Comparison of ENCODE assay signal across 10 cellular contexts in the genomic region with DNA sequence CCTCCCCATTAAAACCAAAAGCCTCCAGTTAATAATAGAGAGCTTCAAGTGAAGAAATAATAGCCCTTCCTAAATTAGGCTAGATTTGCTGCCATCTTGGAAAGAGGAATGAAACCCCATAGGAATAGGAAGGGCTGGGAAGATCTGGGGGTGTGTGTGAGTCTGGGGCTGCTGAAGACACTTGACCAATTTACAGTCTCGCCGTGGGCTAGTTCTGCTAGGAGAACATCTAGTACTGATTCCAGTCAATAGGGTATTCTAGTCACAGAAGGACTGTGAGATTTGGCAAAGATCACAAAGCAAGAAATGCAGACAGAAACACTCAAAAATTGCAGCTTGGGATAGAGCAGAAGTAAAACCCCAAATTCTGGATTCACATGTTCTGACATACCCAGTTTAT. TPM values are rescaled to one million over a fixed set of nuclear protein-coding genes. Genes with fewer than 3 reads are reported as not detected.
A peak's percentile ranks its signal among the peaks of the same experiment; 100 is the strongest.
DNase-seq lines count a peak whose midpoint lies in the region; ATAC-seq and TF ChIP-seq lines count a peak whose summit lies in the region.
"Had no signal": no experiment of that assay in that cellular context is flagged by ENCODE, and none has a peak within 500 bp of the region (broad histone marks: within the 10 kb centered on the region; RNA-seq: fewer than 3 reads in every experiment).

No MANE protein-coding gene starts in this region.

- no peaks in the 10 kb centered on the region for H3K9me3 ChIP-seq in testis
- H3K9me3 ChIP-seq: lower lobe of right lung had no signal

- no peaks in the 10 kb centered on the region for H3K36me3 ChIP-seq in testis (ENCODE audit: low read depth, missing control alignments)
- H3K36me3 ChIP-seq: lower lobe of right lung had no signal

- H3K27me3 ChIP-seq in dorsolateral prefrontal cortex = peaks cover 0 to 8% (median 0%) of the 10 kb centered on the region in 45 donors
- no peaks in the 10 kb centered on the region for H3K27me3 ChIP-seq in testis

- peak overlapping the region in 42 of 59 donors; percentile 1 to 68 (median 50) for H3K4me3 ChIP-seq in dorsolateral prefrontal cortex
- no peak overlapping the region for H3K4me3 ChIP-seq in testis
- H3K4me3 ChIP-seq: lower lobe of right lung had no signal

- TF ChIP-seq CTCF in dorsolateral prefrontal cortex (IDR thresholded peaks at IDR 0.05 in 54 of 56, conservative IDR thresholded peaks at IDR 0.05 in 2 of 56; ENCODE audit: low read depth in 1 of 56, partially characterized antibody in 56 of 56) = no peak
- no peak for TF ChIP-seq CTCF in testis (IDR thresholded peaks at IDR 0.05)

- H3K4me1 ChIP-seq in testis = peaks cover 17% of the 10 kb centered on the region

- no peak for TF ChIP-seq POLR2A in testis (IDR thresholded peaks at IDR 0.05)

- H3K27ac ChIP-seq in dorsolateral prefrontal cortex (peak overlapping the region in 36 of 59 donors; percentile 0 to 76 (median 46)), testis (peak overlapping the region in 1 of 2 donors; percentile 53)
- H3K27ac ChIP-seq: lower lobe of right lung had no signal

- 8 to 29% methylated on average over 2 of the region's 2 CpGs for WGBS in testis, 2 donors

- DNase-seq in NCI-H69 (lab: John Stamatoyannopoulos, UW) = peak; percentile 5
- DNase-seq in dorsolateral prefrontal cortex = no peak
- DNase-seq in myocyte (ENCODE audit: low read depth) = peak; percentile 42
- peak; percentile 23 for DNase-seq in testis
- DNase-seq in NCI-H1092 (lab: John Stamatoyannopoulos, UW) = no peak
- DNase-seq in stimulated activated CD4-positive, alpha-beta T cell treated with anti-CD3 and anti-CD28 coated beads, Interleukin-12 subunit alpha, Interleukin-12 subunit beta, amount 100 ng/mL, for 4 hours = no peak
- no peak for DNase-seq in NCI-H1930 (lab: John Stamatoyannopoulos, UW)
- DNase-seq: GF-D8, lower lobe of right lung had no signal

- no peak for ATAC-seq in activated CD4-positive, CD25-positive, alpha-beta regulatory T cell treated with anti-CD3 and anti-CD28 coated beads, Interleukin-2, amount 50 U/mL, for 24 hours

- intact Hi-C loops in dorsolateral prefrontal cortex (cut with DNase I) (no loop called here), testis (cut with DNase I; ENCODE audit: low total_unique reads) (no loop called here)

RNA-seq across cellular contexts. Expression of gene PTGFRN, which starts 32.3 kb away (rescaled TPM):
- total RNA-seq in dorsolateral prefrontal cortex (10 to 100 TPM; 10.1 to 48.6 (median 27.8) TPM), myocyte (48.1 and 61.1 TPM in 2 replicates), testis (10 to 100 TPM; 26.8 to 28.1 TPM)
- polyA plus RNA-seq in myocyte (2012) = 49.9 TPM
- polyA plus RNA-seq in testis (ENCODE audit: insufficient read depth, low read depth, low replicate concordance) = 32.0 TPM

Comparison
In these comparisons a context has a peak if more than half of its experiments do, and no peak if none do; other contexts are left out.
1. DNase-seq: peak in NCI-H69 (single experiment), myocyte (single experiment) and testis (single experiment); none in dorsolateral prefrontal cortex (0 of 10), NCI-H1092 (single experiment), stimulated activated CD4-positive, alpha-beta T cell treated with anti-CD3 and anti-CD28 coated beads, Interleukin-12 subunit alpha, Interleukin-12 subunit beta, amount 100 ng/mL, for 4 hours (single experiment) and NCI-H1930 (0 of 2).
2. H3K4me3 ChIP-seq: peak in dorsolateral prefrontal cortex (42 of 59); none in testis (0 of 2).